ENCODE assay signal across 26 cellular contexts in the genomic region with DNA sequence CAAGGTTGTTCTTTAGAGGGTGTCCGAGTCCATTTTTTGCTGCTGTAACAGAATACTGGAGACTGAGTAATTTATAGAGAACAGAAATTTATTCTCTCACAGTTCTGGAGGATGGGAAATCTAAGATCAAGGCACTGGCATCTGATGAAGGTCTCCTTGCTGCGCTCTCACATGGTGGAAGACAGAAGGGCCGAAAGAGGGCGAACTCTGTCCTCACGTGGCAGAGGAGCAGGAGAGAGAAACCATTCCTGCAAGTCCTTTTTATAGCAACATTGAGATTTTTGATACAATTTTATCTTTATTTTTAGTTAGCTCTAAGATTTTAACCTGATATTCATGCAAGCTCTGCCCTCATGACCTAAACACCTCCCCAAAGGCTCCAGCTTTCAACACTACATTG. TPM values are rescaled to one million over a fixed set of nuclear protein-coding genes. Genes with fewer than 3 reads are reported as not detected.
DNase-seq lines count a peak whose midpoint lies in the region; ATAC-seq, FAIRE-seq and TF ChIP-seq lines count a peak whose summit lies in the region.
"Had no signal": no experiment of that assay in that cellular context is flagged by ENCODE, and none has a peak within 500 bp of the region (broad histone marks: within the 10 kb centered on the region; RNA-seq: fewer than 3 reads in every experiment).

No MANE protein-coding gene starts in this region.

- no peak for TF ChIP-seq CTCF in psoas muscle (IDR thresholded peaks at IDR 0.05)

- peak overlapping the region; percentile 22 for H3K27ac Mint-ChIP-seq in central memory CD8-positive, alpha-beta T cell (ENCODE audit: low read depth)
- H3K27ac Mint-ChIP-seq in activated CD4-positive, alpha-beta T cell treated with anti-CD3 and anti-CD28 coated beads, Interleukin-2, amount 10 ng/mL, durations not matched to agents 7 days and 5 days, result no peak overlapping the region
- H3K27ac Mint-ChIP-seq: CD4-positive, CD25-positive, alpha-beta regulatory T cell; HFFc6 had no signal

- H3K27me3 Mint-ChIP-seq in central memory CD8-positive, alpha-beta T cell, result no peaks in the 10 kb centered on the region
- no peaks in the 10 kb centered on the region for H3K27me3 Mint-ChIP-seq in activated CD4-positive, alpha-beta T cell treated with anti-CD3 and anti-CD28 coated beads, Interleukin-2, amount 10 ng/mL, durations not matched to agents 7 days and 5 days
- H3K27me3 Mint-ChIP-seq: CD4-positive, CD25-positive, alpha-beta regulatory T cell had no signal

- FAIRE-seq in GM19239 (lab: Jason Lieb, UNC), result peak; percentile 60
- FAIRE-seq: GM12892, HTR-8/SVneo had no signal

- peaks cover 0 to 23% of the 10 kb centered on the region in 2 donors for H3K36me3 ChIP-seq in psoas muscle (ENCODE audit: insufficient read depth in 1 of 2, low read depth in 1 of 2)
- H3K36me3 ChIP-seq: MG63 had no signal

- intact Hi-C loops in psoas muscle (cut with DNase I), result no loop called here

- CTCF ChIA-PET in activated CD4-positive, alpha-beta T cell treated with anti-CD3 and anti-CD28 coated beads, Interleukin-2, amount 10 ng/mL, durations not matched to agents 7 days and 5 days (lab: Charles Lee), result no interaction called here

- no peak overlapping the region for H3K4me3 Mint-ChIP-seq in central memory CD8-positive, alpha-beta T cell
- H3K4me3 Mint-ChIP-seq in activated CD4-positive, alpha-beta T cell treated with anti-CD3 and anti-CD28 coated beads, Interleukin-2, amount 10 ng/mL, durations not matched to agents 7 days and 5 days, result no peak overlapping the region
- H3K4me3 Mint-ChIP-seq: CD4-positive, CD25-positive, alpha-beta regulatory T cell; HFFc6 had no signal

- H3K27me3 ChIP-seq in psoas muscle (ENCODE audit: insufficient read depth in 3 of 3, low read length in 2 of 3), result no peaks in the 10 kb centered on the region
- H3K27me3 ChIP-seq: MG63 had no signal

- no peak for DNase-seq in GM19239 (ENCODE audit: insufficient read length, low spot score)
- no peak for DNase-seq in central memory CD8-positive, alpha-beta T cell (ENCODE audit: low spot score in 2 of 2)
- DNase-seq in hippocampal formation (lab: John Stamatoyannopoulos, UW), result peak; percentile 16 to 46
- DNase-seq in pons (ENCODE audit: low spot score), result peak; percentile 75
- DNase-seq in cerebellar cortex (ENCODE audit: low spot score), result no peak
- no peak for DNase-seq in NK-92 (lab: John Stamatoyannopoulos, UW; ENCODE audit: unreplicated experiment)
- DNase-seq in activated CD4-positive, alpha-beta T cell treated with anti-CD3 and anti-CD28 coated beads, Interleukin-2, amount 10 ng/mL, durations not matched to agents 7 days and 5 days, result no peak
- DNase-seq in psoas muscle, result no peak
- DNase-seq: 8988T; ACHN; CD4-positive, CD25-positive, alpha-beta regulatory T cell; DMS153; DND-41; H7; HFFc6; KBM-7; MG63; NCI-H2029 treated with DMSO at 0.1 percent for 48 hours; NCI-H446 treated with DMSO at 0.1 percent for 48 hours; NCI-H526; NCI-H82; PC-9; SHP77 had no signal

- peaks cover 7% of the 10 kb centered on the region for H3K36me3 Mint-ChIP-seq in central memory CD8-positive, alpha-beta T cell (ENCODE audit: insufficient read depth)
- peaks cover 2% of the 10 kb centered on the region for H3K36me3 Mint-ChIP-seq in activated CD4-positive, alpha-beta T cell treated with anti-CD3 and anti-CD28 coated beads, Interleukin-2, amount 10 ng/mL, durations not matched to agents 7 days and 5 days (ENCODE audit: low read depth)

- 71 to 87% (median 79%) methylated on average over 5 of the region's 5 CpGs for WGBS in psoas muscle, 3 donors

- no peak overlapping the region for H3K4me3 ChIP-seq in psoas muscle
- H3K4me3 ChIP-seq: MG63, PC-9 had no signal

- POLR2A ChIA-PET in activated CD4-positive, alpha-beta T cell treated with anti-CD3 and anti-CD28 coated beads, Interleukin-2, amount 10 ng/mL, durations not matched to agents 7 days and 5 days (lab: Charles Lee), result no interaction called here

- no peaks in the 10 kb centered on the region for H3K9me3 ChIP-seq in psoas muscle
- H3K9me3 ChIP-seq: MG63 had no signal

- H3K4me1 Mint-ChIP-seq in central memory CD8-positive, alpha-beta T cell, result no peaks in the 10 kb centered on the region
- H3K4me1 Mint-ChIP-seq in activated CD4-positive, alpha-beta T cell treated with anti-CD3 and anti-CD28 coated beads, Interleukin-2, amount 10 ng/mL, durations not matched to agents 7 days and 5 days, result no peaks in the 10 kb centered on the region

- no peaks in the 10 kb centered on the region for H3K4me1 ChIP-seq in psoas muscle

- H3K9me3 Mint-ChIP-seq in central memory CD8-positive, alpha-beta T cell, result peaks cover 7% of the 10 kb centered on the region
- H3K9me3 Mint-ChIP-seq in activated CD4-positive, alpha-beta T cell treated with anti-CD3 and anti-CD28 coated beads, Interleukin-2, amount 10 ng/mL, durations not matched to agents 7 days and 5 days, result peaks cover 5% of the 10 kb centered on the region
- H3K9me3 Mint-ChIP-seq: HFFc6 had no signal

- H3K27ac ChIP-seq in psoas muscle, result no peak overlapping the region
- H3K27ac ChIP-seq: PC-9, RWPE1 had no signal

- no peak for ATAC-seq in central memory CD8-positive, alpha-beta T cell (replicated peaks; ENCODE audit: extremely low read depth, poor library complexity, severe bottlenecking)
- ATAC-seq in psoas muscle, result no peak

RNA-seq across cellular contexts. Expression of a gene that starts 48.3 kb away (rescaled TPM):
- 10 to 100 TPM; 12.1 to 16.4 TPM for total RNA-seq in activated CD4-positive, alpha-beta T cell treated with anti-CD3 and anti-CD28 coated beads, Interleukin-2, amount 10 ng/mL, durations not matched to agents 7 days and 5 days
- 1 to 10 TPM; 4.0 to 6.4 (median 5.6) TPM for total RNA-seq in psoas muscle
- 1 to 10 TPM; 3.3 to 8.3 (median 4.3) TPM for polyA plus RNA-seq in psoas muscle

Comparison
In these comparisons a context has a peak if more than half of its experiments do, and no peak if none do; other contexts are left out.
1. DNase-seq: peak in hippocampal formation (2 of 2) and pons (single experiment); none in GM19239 (single experiment), central memory CD8-positive, alpha-beta T cell (0 of 2), cerebellar cortex (single experiment), NK-92 (single experiment), activated CD4-positive, alpha-beta T cell treated with anti-CD3 and anti-CD28 coated beads, Interleukin-2, amount 10 ng/mL, durations not matched to agents 7 days and 5 days (single experiment) and psoas muscle (0 of 2).